ENCODE assay signal across 1 cellular context in the genomic region with DNA sequence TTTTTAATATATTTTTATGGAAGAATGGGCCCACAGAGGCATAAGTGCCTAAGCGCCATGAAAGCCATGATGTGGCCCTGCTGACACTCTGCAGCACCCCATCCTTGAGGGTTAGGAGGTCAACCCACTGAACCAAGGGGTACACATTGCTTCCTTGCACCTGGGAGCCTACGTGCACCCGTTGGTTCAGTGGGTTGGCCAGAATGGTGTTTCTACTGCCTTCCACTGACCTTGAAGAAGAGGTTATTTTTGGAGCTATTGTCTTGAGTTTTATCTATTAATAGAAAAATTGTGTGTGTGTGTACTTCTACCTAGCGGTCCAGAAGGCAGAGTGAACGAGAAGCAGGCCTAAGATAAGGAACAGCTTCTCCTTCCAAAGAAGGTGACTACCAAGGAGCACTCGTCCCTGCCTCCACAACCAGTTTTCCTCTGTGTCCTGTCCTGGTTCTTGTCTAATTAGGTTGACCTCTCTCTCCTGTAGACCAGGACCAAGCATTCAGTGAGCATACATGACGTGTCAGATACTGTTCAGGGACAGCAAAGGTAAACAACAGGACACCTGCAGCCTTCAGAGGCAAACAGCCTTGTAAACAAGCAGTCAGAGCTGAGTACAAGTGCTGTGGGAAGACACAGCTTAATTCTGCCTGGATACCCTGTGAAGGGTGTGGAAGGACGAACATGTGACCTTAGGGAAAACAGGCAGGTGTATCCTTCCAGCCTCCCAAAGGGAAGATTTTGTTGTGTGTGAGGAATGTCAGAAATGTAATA.
A peak's percentile ranks its signal among the peaks of the same experiment; 100 is the strongest.
TF ChIP-seq lines count a peak whose summit lies in the region.

No MANE protein-coding gene starts in this region.

TF ChIP-seq in GM12878, 131 proteins besides CTCF, POLR2A, EP300 and RAD21:
- TF ChIP-seq MEF2B (IDR thresholded peaks at IDR 0.05; ENCODE audit: partially characterized antibody, poor library complexity, severe bottlenecking) (peak; percentile 36), NFXL1 (IDR thresholded peaks at IDR 0.05; ENCODE audit: borderline replicate concordance) (no peak)
TF ChIP-seq in GM12878: peak in this region for 1.
